1 cellular context compared by ENCODE assay signal in genomic region chr5:56327810-56328209, GRCh38.
TF ChIP-seq lines count a peak whose summit lies in the region.

No MANE protein-coding gene starts in this region.

TF ChIP-seq in SK-N-SH, 30 proteins besides CTCF, POLR2A, EP300 and RAD21 (continued from another document):
- TF ChIP-seq ZBTB33 (IDR thresholded peaks at IDR 0.05; ENCODE audit: borderline replicate concordance, low read depth) (no peak), EZH2phosphoT487 (IDR thresholded peaks at IDR 0.05; ENCODE audit: borderline replicate concordance, low read depth) (no peak), GATA2 (CRISPR knock-in tag; IDR thresholded peaks at IDR 0.05) (no peak), USF1 (IDR thresholded peaks at IDR 0.05; ENCODE audit: borderline replicate concordance, low read depth) (no peak)
TF ChIP-seq in SK-N-SH: peak in this region for 0.
